8 cellular contexts compared by ENCODE assay signal in genomic region chr3:185824051-185824466, GRCh38. TPM values are rescaled to one million over a fixed set of nuclear protein-coding genes. Genes with fewer than 3 reads are reported as not detected.
DNase-seq lines count a peak whose midpoint lies in the region; ATAC-seq, FAIRE-seq and TF ChIP-seq lines count a peak whose summit lies in the region.

No MANE protein-coding gene starts in this region.

- peaks cover 0 to 8% (median 0%) of the 10 kb centered on the region in 3 donors for H3K4me1 ChIP-seq in pancreas

- no peaks in the 10 kb centered on the region for H3K36me3 Mint-ChIP-seq in activated CD8-positive, alpha-beta memory T cell treated with anti-CD3 and anti-CD28 coated beads, Interleukin-2, amount 10 ng/mL, durations not matched to agents 7 days and 5 days
- H3K36me3 Mint-ChIP-seq in WTC11, result peaks cover 26% of the 10 kb centered on the region

- H3K9me3 ChIP-seq in pancreas, result no peaks in the 10 kb centered on the region

- peak overlapping the region; percentile 49 for H3K4me3 Mint-ChIP-seq in activated CD8-positive, alpha-beta memory T cell treated with anti-CD3 and anti-CD28 coated beads, Interleukin-2, amount 10 ng/mL, durations not matched to agents 7 days and 5 days
- H3K4me3 Mint-ChIP-seq in WTC11, result peak overlapping the region; percentile 89

- TF ChIP-seq CTCF in WTC11 (IDR thresholded peaks at IDR 0.05), result no peak
- TF ChIP-seq CTCF in fibroblast of villous mesenchyme (IDR thresholded peaks at IDR 0.05; ENCODE audit: insufficient read depth, low read depth, low read length), result no peak
- no peak for TF ChIP-seq CTCF in pancreas (IDR thresholded peaks at IDR 0.05)

- peak overlapping the region; percentile 82 for H3K4me3 ChIP-seq in fibroblast of villous mesenchyme (ENCODE audit: low read depth, low read length)
- H3K4me3 ChIP-seq in pancreas, result peak overlapping the region; percentile 54 to 80 (median 61)

- 1 to 3% methylated on average over 22 to 24 of the region's 24 CpGs for WGBS in pancreas, 2 donors

- peaks cover 0 to 12% (median 2%) of the 10 kb centered on the region in 4 donors for H3K27me3 ChIP-seq in pancreas

- no peak overlapping the region for H3K27ac Mint-ChIP-seq in activated CD8-positive, alpha-beta memory T cell treated with anti-CD3 and anti-CD28 coated beads, Interleukin-2, amount 10 ng/mL, durations not matched to agents 7 days and 5 days
- peak overlapping the region; percentile 88 for H3K27ac Mint-ChIP-seq in WTC11

- H3K4me1 Mint-ChIP-seq in activated CD8-positive, alpha-beta memory T cell treated with anti-CD3 and anti-CD28 coated beads, Interleukin-2, amount 10 ng/mL, durations not matched to agents 7 days and 5 days, result peaks cover 11% of the 10 kb centered on the region
- H3K4me1 Mint-ChIP-seq in WTC11, result peaks cover 45% of the 10 kb centered on the region

- no peaks in the 10 kb centered on the region for H3K36me3 ChIP-seq in pancreas

- no peak for FAIRE-seq in pancreas (lab: Jason Lieb, UNC)

- intact Hi-C loops in pancreas (cut with DNase I), result no loop called here

- CTCF ChIA-PET in activated CD8-positive, alpha-beta memory T cell treated with anti-CD3 and anti-CD28 coated beads, Interleukin-2, amount 10 ng/mL, durations not matched to agents 7 days and 5 days (lab: Charles Lee), result interaction anchor here (1.3 kb wide), 1 partner anchor 163 kb away, joined by 4 read pairs; no protein-coding TSS in a partner anchor
- CTCF ChIA-PET in WTC11 (lab: Charles Lee), result interaction anchor here (0.7 to 3.7 kb wide), 3 partner anchors 119 to 163 kb away, joined by 3 to 27 read pairs (median 10); no protein-coding TSS in a partner anchor

- H3K9me3 Mint-ChIP-seq in activated CD8-positive, alpha-beta memory T cell treated with anti-CD3 and anti-CD28 coated beads, Interleukin-2, amount 10 ng/mL, durations not matched to agents 7 days and 5 days (ENCODE audit: low read depth), result no peaks in the 10 kb centered on the region
- H3K9me3 Mint-ChIP-seq in WTC11, result peaks cover 22% of the 10 kb centered on the region

- POLR2A ChIA-PET in WTC11 (lab: Charles Lee), result interaction anchor here (0.9 to 1.0 kb wide), 2 partner anchors 38 to 113 kb away, joined by 3 to 4 read pairs; partner anchors contain the start of gene TRA2B

- peak; percentile 3 for ATAC-seq in activated CD8-positive, alpha-beta memory T cell treated with anti-CD3 and anti-CD28 coated beads, Interleukin-2, amount 10 ng/mL, durations not matched to agents 7 days and 5 days
- ATAC-seq in WTC11, result peak; percentile 0; the same call in 1 of the 2 replicates
- ATAC-seq in pancreas, result peak; percentile 6 to 32 (median 18)
- no peak for ATAC-seq in GM19035 (IDR thresholded peaks at IDR 0.05; ENCODE audit: unreplicated experiment)

- H3K27ac ChIP-seq in pancreas, result peak overlapping the region in 3 of 4 donors; percentile 22 to 82 (median 78)

- H3K27me3 Mint-ChIP-seq in activated CD8-positive, alpha-beta memory T cell treated with anti-CD3 and anti-CD28 coated beads, Interleukin-2, amount 10 ng/mL, durations not matched to agents 7 days and 5 days, result peaks cover 74% of the 10 kb centered on the region
- H3K27me3 Mint-ChIP-seq in WTC11 (ENCODE audit: low read depth), result peaks cover 16% of the 10 kb centered on the region

- DNase-seq in activated CD8-positive, alpha-beta memory T cell treated with anti-CD3 and anti-CD28 coated beads, Interleukin-2, amount 10 ng/mL, durations not matched to agents 7 days and 5 days, result no peak
- DNase-seq in activated CD8-positive, alpha-beta memory T cell treated with anti-CD3 and anti-CD28 coated beads for 24 hours, result no peak
- DNase-seq in WTC11 (ENCODE audit: low spot score), result peak; percentile 36
- peak; percentile 43 for DNase-seq in fibroblast of villous mesenchyme (ENCODE audit: low read depth)
- peak; percentile 10 to 73 (median 38) for DNase-seq in pancreas
- DNase-seq in SKM-1 treated with dmso at 0.1 percent for 144 hours (lab: John Stamatoyannopoulos, UW; ENCODE audit: unreplicated experiment), result no peak
- no peak for DNase-seq in DMS79 (lab: John Stamatoyannopoulos, UW)

TF ChIP-seq in WTC11, 78 proteins besides CTCF, POLR2A, EP300 and RAD21:
- TF ChIP-seq MXD4 (CRISPR knock-in tag; IDR thresholded peaks at IDR 0.05; ENCODE audit: borderline replicate concordance) (no peak), ZNF263 (CRISPR knock-in tag; IDR thresholded peaks at IDR 0.05; ENCODE audit: low read depth) (0 out of 2 replicates have a peak, but pooled peaks have one; percentile 4), ARID4B (CRISPR knock-in tag; IDR thresholded peaks at IDR 0.05; ENCODE audit: borderline replicate concordance) (0 out of 2 replicates have a peak, but pooled peaks have one; percentile 16), RORB (CRISPR knock-in tag; IDR thresholded peaks at IDR 0.05) (no peak)

RNA-seq across cellular contexts. Expression of gene IGF2BP2, which starts 0.8 kb away (rescaled TPM):
- under 1 TPM in 1 of 2 experiments, not detected in 1; 0.09 TPM for total RNA-seq in activated CD8-positive, alpha-beta memory T cell treated with anti-CD3 and anti-CD28 coated beads, Interleukin-2, amount 10 ng/mL, durations not matched to agents 7 days and 5 days
- total RNA-seq in WTC11 (2021) (133 to 157 TPM (median 150 TPM) in 3 replicates), fibroblast of villous mesenchyme (62.5 and 67.8 TPM in 2 replicates), pancreas (10 to 100 TPM in 1 of 6 donors, 1 to 10 TPM in 5; 3.2 to 17.0 (median 5.9) TPM)
- polyA plus RNA-seq in pancreas, result 10 to 100 TPM in 1 of 2 donors, 1 to 10 TPM in 1; 7.0 to 11.2 TPM

Comparison
In these comparisons a context has a peak if more than half of its experiments do, and no peak if none do; other contexts are left out.
1. DNase-seq: peak in WTC11 (single experiment), fibroblast of villous mesenchyme (single experiment) and pancreas (6 of 6); none in activated CD8-positive, alpha-beta memory T cell treated with anti-CD3 and anti-CD28 coated beads, Interleukin-2, amount 10 ng/mL, durations not matched to agents 7 days and 5 days (single experiment), activated CD8-positive, alpha-beta memory T cell treated with anti-CD3 and anti-CD28 coated beads for 24 hours (single experiment), SKM-1 treated with dmso at 0.1 percent for 144 hours (single experiment) and DMS79 (single experiment).